Comparison of ENCODE assay signal across 19 cellular contexts in genomic region chr2:230748087-230748486, GRCh38. TPM values are rescaled to one million over a fixed set of nuclear protein-coding genes. Genes with fewer than 3 reads are reported as not detected.
DNase-seq lines count a peak whose midpoint lies in the region; ATAC-seq and TF ChIP-seq lines count a peak whose summit lies in the region.
"Had no signal": no experiment of that assay in that cellular context is flagged by ENCODE, and none has a peak within 500 bp of the region (broad histone marks: within the 10 kb centered on the region; RNA-seq: fewer than 3 reads in every experiment).

No MANE protein-coding gene starts in this region.

- H3K9me3 Mint-ChIP-seq in stimulated activated naive CD8-positive, alpha-beta T cell treated with anti-CD3 and anti-CD28 coated beads, Interleukin-15, amount 100 ng/mL, for 72 hours = peaks cover 0 to 6% of the 10 kb centered on the region in 2 donors
- H3K9me3 Mint-ChIP-seq in T-helper 2 cell treated with Interferon-gamma antibody and Interleukin-4, amounts not matched to agents 5 μg/mL and 100 μg/mL, for 36 hours = no peaks in the 10 kb centered on the region
- H3K9me3 Mint-ChIP-seq in type B pancreatic cell = no peaks in the 10 kb centered on the region
- H3K9me3 Mint-ChIP-seq: activated naive CD4-positive, alpha-beta T cell treated with anti-CD3 and anti-CD28 coated beads, Interleukin-2, amount 10 ng/mL, durations not matched to agents 7 days and 5 days; CD4-positive, alpha-beta memory T cell; HFFc6; natural killer cell treated with Interleukin-12 subunit alpha and Interleukin-12 subunit beta and Interleukin-15 and Interleukin-18, amount 100 ng/mL, for 72 hours had no signal

- TF ChIP-seq CTCF in type B pancreatic cell (conservative IDR thresholded peaks at IDR 0.05) = no peak

- no peaks in the 10 kb centered on the region for H3K27me3 Mint-ChIP-seq in stimulated activated naive CD8-positive, alpha-beta T cell treated with anti-CD3 and anti-CD28 coated beads, Interleukin-15, amount 100 ng/mL, for 72 hours
- no peaks in the 10 kb centered on the region for H3K27me3 Mint-ChIP-seq in T-helper 2 cell treated with Interferon-gamma antibody and Interleukin-4, amounts not matched to agents 5 μg/mL and 100 μg/mL, for 36 hours (ENCODE audit: low read depth)
- H3K27me3 Mint-ChIP-seq in type B pancreatic cell = no peaks in the 10 kb centered on the region
- H3K27me3 Mint-ChIP-seq: activated naive CD4-positive, alpha-beta T cell treated with anti-CD3 and anti-CD28 coated beads, Interleukin-2, amount 10 ng/mL, durations not matched to agents 7 days and 5 days; CD4-positive, alpha-beta memory T cell; natural killer cell treated with Interleukin-12 subunit alpha and Interleukin-12 subunit beta and Interleukin-15 and Interleukin-18, amount 100 ng/mL, for 72 hours had no signal

- H3K4me3 Mint-ChIP-seq in stimulated activated naive CD8-positive, alpha-beta T cell treated with anti-CD3 and anti-CD28 coated beads, Interleukin-15, amount 100 ng/mL, for 72 hours = no peak overlapping the region
- no peak overlapping the region for H3K4me3 Mint-ChIP-seq in T-helper 2 cell treated with Interferon-gamma antibody and Interleukin-4, amounts not matched to agents 5 μg/mL and 100 μg/mL, for 36 hours
- no peak overlapping the region for H3K4me3 Mint-ChIP-seq in type B pancreatic cell
- H3K4me3 Mint-ChIP-seq: activated naive CD4-positive, alpha-beta T cell treated with anti-CD3 and anti-CD28 coated beads, Interleukin-2, amount 10 ng/mL, durations not matched to agents 7 days and 5 days; HFFc6; natural killer cell treated with Interleukin-12 subunit alpha and Interleukin-12 subunit beta and Interleukin-15 and Interleukin-18, amount 100 ng/mL, for 72 hours had no signal

- no peak for DNase-seq in stimulated activated naive CD8-positive, alpha-beta T cell treated with anti-CD3 and anti-CD28 coated beads, Interleukin-15, amount 100 ng/mL, for 72 hours
- DNase-seq in stimulated activated naive CD8-positive, alpha-beta T cell treated with anti-CD3 and anti-CD28 coated beads, Interleukin-15, Interleukin-2, amounts not matched to agents 100 U/mL and 50 U/mL, for 24 hours = no peak
- DNase-seq in T-helper 2 cell treated with Interferon-gamma antibody and Interleukin-4, amounts not matched to agents 5 μg/mL and 100 μg/mL, for 36 hours (ENCODE audit: low spot score) = no peak
- DNase-seq in dermis blood vessel endothelial cell (peak; percentile 17), type B pancreatic cell (ENCODE audit: extremely low spot score, unreplicated experiment) (no peak), NCI-H1092 (lab: John Stamatoyannopoulos, UW) (no peak)
- DNase-seq: activated CD8-positive, alpha-beta memory T cell treated with anti-CD3 and anti-CD28 coated beads, Interleukin-2, amount 50 U/mL, for 4 hours; activated naive CD4-positive, alpha-beta T cell treated with anti-CD3 and anti-CD28 coated beads, Interleukin-2, amount 10 ng/mL, durations not matched to agents 7 days and 5 days; CD4-positive, alpha-beta memory T cell; DMS53; HFFc6; NCI-H1436 treated with DMSO at 0.1 percent for 48 hours; NCI-H82; SJCRH30; stimulated activated naive CD4-positive, alpha-beta T cell; trophoblast cell had no signal

- H3K36me3 Mint-ChIP-seq in T-helper 2 cell treated with Interferon-gamma antibody and Interleukin-4, amounts not matched to agents 5 μg/mL and 100 μg/mL, for 36 hours (ENCODE audit: low read depth) = peaks cover 55% of the 10 kb centered on the region
- peaks cover 20% of the 10 kb centered on the region for H3K36me3 Mint-ChIP-seq in type B pancreatic cell

- ATAC-seq in stimulated activated naive CD8-positive, alpha-beta T cell treated with anti-CD3 and anti-CD28 coated beads, Interleukin-15, amount 100 ng/mL, for 72 hours = peak; percentile 55
- ATAC-seq in stimulated activated naive CD8-positive, alpha-beta T cell treated with anti-CD3 and anti-CD28 coated beads, Interleukin-15, Interleukin-2, amounts not matched to agents 100 U/mL and 50 U/mL, for 24 hours = no peak
- ATAC-seq in GM19324 (IDR thresholded peaks at IDR 0.05; ENCODE audit: low FRiP score, unreplicated experiment) = no peak
- ATAC-seq in HG02840 (IDR thresholded peaks at IDR 0.05; ENCODE audit: low FRiP score, unreplicated experiment) = no peak
- ATAC-seq: natural killer cell treated with Interleukin-12 subunit alpha and Interleukin-12 subunit beta and Interleukin-15 and Interleukin-18, amount 100 ng/mL, for 72 hours had no signal

- no peak overlapping the region for H3K27ac Mint-ChIP-seq in stimulated activated naive CD8-positive, alpha-beta T cell treated with anti-CD3 and anti-CD28 coated beads, Interleukin-15, amount 100 ng/mL, for 72 hours
- H3K27ac Mint-ChIP-seq in T-helper 2 cell treated with Interferon-gamma antibody and Interleukin-4, amounts not matched to agents 5 μg/mL and 100 μg/mL, for 36 hours = peak overlapping the region; percentile 64
- peak overlapping the region; percentile 9 for H3K27ac Mint-ChIP-seq in type B pancreatic cell
- H3K27ac Mint-ChIP-seq: natural killer cell treated with Interleukin-12 subunit alpha and Interleukin-12 subunit beta and Interleukin-15 and Interleukin-18, amount 100 ng/mL, for 72 hours had no signal

- H3K4me1 Mint-ChIP-seq in stimulated activated naive CD8-positive, alpha-beta T cell treated with anti-CD3 and anti-CD28 coated beads, Interleukin-15, amount 100 ng/mL, for 72 hours = peaks cover 69% of the 10 kb centered on the region
- peaks cover 50% of the 10 kb centered on the region for H3K4me1 Mint-ChIP-seq in T-helper 2 cell treated with Interferon-gamma antibody and Interleukin-4, amounts not matched to agents 5 μg/mL and 100 μg/mL, for 36 hours (ENCODE audit: low read depth)
- no peaks in the 10 kb centered on the region for H3K4me1 Mint-ChIP-seq in type B pancreatic cell (ENCODE audit: unreplicated experiment)

RNA-seq across cellular contexts. Expression of gene CAB39, which starts 35.4 kb away (rescaled TPM):
- total RNA-seq in dermis blood vessel endothelial cell (71.0 and 97.2 TPM in 2 replicates), type B pancreatic cell (ENCODE audit: low replicate concordance) (49.2 and 66.9 TPM in 2 replicates)

Comparison
In these comparisons a context has a peak if more than half of its experiments do, and no peak if none do; other contexts are left out.
1. H3K27ac Mint-ChIP-seq: peak in T-helper 2 cell treated with Interferon-gamma antibody and Interleukin-4, amounts not matched to agents 5 μg/mL and 100 μg/mL, for 36 hours (single experiment) and type B pancreatic cell (single experiment); none in stimulated activated naive CD8-positive, alpha-beta T cell treated with anti-CD3 and anti-CD28 coated beads, Interleukin-15, amount 100 ng/mL, for 72 hours (0 of 2).